ENCODE assay signal across 18 cellular contexts in the genomic region with DNA sequence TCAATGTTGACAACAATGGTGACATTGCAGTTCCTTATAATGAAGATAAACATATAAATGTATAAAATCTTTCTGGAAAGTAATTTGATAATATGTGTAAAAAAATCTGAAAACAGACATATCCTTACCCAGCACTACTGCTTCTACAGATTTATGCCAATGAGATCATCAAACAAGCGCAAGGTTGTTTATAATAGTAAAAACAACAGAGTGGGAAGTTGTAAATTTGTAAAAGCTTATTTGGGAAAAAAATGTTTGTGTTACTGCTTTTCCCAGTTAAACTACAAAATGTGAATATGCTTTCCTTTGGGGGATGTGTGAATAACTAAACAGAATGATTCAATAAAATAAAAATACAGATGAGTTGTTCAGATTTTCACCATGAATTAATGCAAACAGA.
A peak's percentile ranks its signal among the peaks of the same experiment; 100 is the strongest.
DNase-seq lines count a peak whose midpoint lies in the region; ATAC-seq, FAIRE-seq and TF ChIP-seq lines count a peak whose summit lies in the region.
"Had no signal": no experiment of that assay in that cellular context is flagged by ENCODE, and none has a peak within 500 bp of the region (broad histone marks: within the 10 kb centered on the region; RNA-seq: fewer than 3 reads in every experiment).

No MANE protein-coding gene starts in this region.

- H3K27ac ChIP-seq in breast epithelium (peak overlapping the region; percentile 2 to 44), tibial nerve (peak overlapping the region in 3 of 4 donors; percentile 28 to 87 (median 87)), body of pancreas (no peak overlapping the region)
- H3K27ac ChIP-seq: GM23248, KMS-11, SJSA1 had no signal

- TF ChIP-seq CTCF in breast epithelium (IDR thresholded peaks at IDR 0.05) (no peak), MCF 10A (IDR thresholded peaks at IDR 0.05; ENCODE audit: unreplicated experiment) (no peak), tibial nerve (IDR thresholded peaks at IDR 0.05) (no peak), body of pancreas (IDR thresholded peaks at IDR 0.05) (no peak)

- TF ChIP-seq POLR2A in breast epithelium (IDR thresholded peaks at IDR 0.05) (no peak), tibial nerve (IDR thresholded peaks at IDR 0.05) (no peak), body of pancreas (IDR thresholded peaks at IDR 0.05) (no peak)

- POLR2A ChIA-PET in MCF 10A (lab: Yijun Ruan, JAX), result interaction anchor here (1.8 kb wide), 1 partner anchor 23 kb away, joined by 4 read pairs; no protein-coding TSS in a partner anchor

- ATAC-seq in HG02973 (IDR thresholded peaks at IDR 0.05; ENCODE audit: unreplicated experiment) (no peak), body of pancreas (no peak)

- H3K4me3 Mint-ChIP-seq in MCF 10A (ENCODE audit: unreplicated experiment) (no peak overlapping the region), IgD-negative memory B cell (peak overlapping the region in 3 of 4 donors; percentile 53 to 92 (median 80))

- no peak for TF ChIP-seq EP300 in tibial nerve (IDR thresholded peaks at IDR 0.05)

- no peaks in the 10 kb centered on the region for H3K4me1 ChIP-seq in breast epithelium
- H3K4me1 ChIP-seq in tibial nerve, result peaks cover 0 to 53% (median 10%) of the 10 kb centered on the region in 4 donors
- peaks cover 6% of the 10 kb centered on the region for H3K4me1 ChIP-seq in body of pancreas

- H3K27me3 ChIP-seq in breast epithelium, result no peaks in the 10 kb centered on the region
- no peaks in the 10 kb centered on the region for H3K27me3 ChIP-seq in tibial nerve
- H3K27me3 ChIP-seq in body of pancreas, result no peaks in the 10 kb centered on the region
- H3K27me3 ChIP-seq: Peyer's patch, SJSA1 had no signal

- H3K27me3 Mint-ChIP-seq in MCF 10A (ENCODE audit: insufficient read depth, unreplicated experiment) (no peaks in the 10 kb centered on the region), IgD-negative memory B cell (no peaks in the 10 kb centered on the region)

- H3K27ac Mint-ChIP-seq in MCF 10A (ENCODE audit: low read depth, unreplicated experiment), result no peak overlapping the region
- peak overlapping the region in 2 of 3 donors; percentile 51 to 74 for H3K27ac Mint-ChIP-seq in IgD-negative memory B cell

- H3K9me3 ChIP-seq in breast epithelium, result no peaks in the 10 kb centered on the region
- H3K9me3 ChIP-seq in tibial nerve, result no peaks in the 10 kb centered on the region
- H3K9me3 ChIP-seq in body of pancreas, result no peaks in the 10 kb centered on the region
- H3K9me3 ChIP-seq: HAP-1, Peyer's patch, SJSA1 had no signal

- no TSS peak for BruUV-seq in MCF 10A (replicated peaks; lab: Mats Ljungman, UMichigan)

- no peak for DNase-seq in breast epithelium (ENCODE audit: low spot score in 2 of 2)
- no peak for DNase-seq in MCF 10A (ENCODE audit: unreplicated experiment)
- DNase-seq in tibial nerve (ENCODE audit: low spot score in 2 of 2), result no peak
- no peak for DNase-seq in body of pancreas
- no peak for DNase-seq in NCI-H146 treated with DMSO at 0.1 percent for 48 hours (lab: John Stamatoyannopoulos, UW; ENCODE audit: unreplicated experiment)
- DNase-seq: 8988T, DMS79, GM23248, NCI-H1436, NCI-H2029, NCI-H69, Peyer's patch had no signal

- FAIRE-seq in endometrium (lab: Jason Lieb, UNC), result peak; percentile 74

- H3K4me1 Mint-ChIP-seq in MCF 10A (ENCODE audit: insufficient read depth, unreplicated experiment) (peaks cover 11% of the 10 kb centered on the region), IgD-negative memory B cell (peaks cover 52 to 61% (median 59%) of the 10 kb centered on the region in 3 donors)

- H3K36me3 Mint-ChIP-seq in MCF 10A (ENCODE audit: insufficient read depth, unreplicated experiment), result peaks cover under 1% of the 10 kb centered on the region
- peaks cover 3% of the 10 kb centered on the region for H3K36me3 Mint-ChIP-seq in IgD-negative memory B cell

- H3K36me3 ChIP-seq in breast epithelium, result no peaks in the 10 kb centered on the region
- H3K36me3 ChIP-seq in tibial nerve, result peaks cover 0 to 5% (median 0%) of the 10 kb centered on the region in 3 donors
- no peaks in the 10 kb centered on the region for H3K36me3 ChIP-seq in body of pancreas (replicated peaks in 1 of 2; ENCODE audit: insufficient read depth in 1 of 2, low read depth in 2 of 2)
- H3K36me3 ChIP-seq: HAP-1, SJSA1 had no signal

- intact Hi-C loops in breast epithelium (cut with DNase I; ENCODE audit: low total_unique reads) (no loop called here), MCF 10A (cut with micrococcal nuclease) (no loop called here), body of pancreas (cut with DNase I) (no loop called here)

- H3K4me3 ChIP-seq in breast epithelium, result peak overlapping the region in 1 of 3 donors; percentile 36
- peak overlapping the region in 3 of 4 donors; percentile 6 to 47 (median 24) for H3K4me3 ChIP-seq in tibial nerve
- no peak overlapping the region for H3K4me3 ChIP-seq in body of pancreas
- H3K4me3 ChIP-seq: GM23248, HAP-1, Peyer's patch, SJSA1 had no signal

- CTCF ChIA-PET in MCF 10A (lab: Yijun Ruan, JAX), result interaction anchor here (1.0 kb wide), 1 partner anchor 10 kb away, joined by 4 read pairs; no protein-coding TSS in a partner anchor

- no peaks in the 10 kb centered on the region for H3K9me3 Mint-ChIP-seq in MCF 10A (ENCODE audit: unreplicated experiment)
- H3K9me3 Mint-ChIP-seq in IgD-negative memory B cell, result no peaks in the 10 kb centered on the region

- WGBS in tibial nerve, 2 donors, result 28 to 42% methylated on average over 1 of the region's 1 CpG
- 83 to 85% methylated on average over 1 of the region's 1 CpG for WGBS in body of pancreas, 2 donors

Comparison
In these comparisons a context has a peak if more than half of its experiments do, and no peak if none do; other contexts are left out.
1. H3K27ac ChIP-seq: peak in breast epithelium (2 of 2) and tibial nerve (3 of 4); none in body of pancreas (0 of 4).
2. H3K4me3 ChIP-seq: peak in tibial nerve (3 of 4); none in body of pancreas (0 of 2).